8 cellular contexts compared by ENCODE assay signal in genomic region chr9:75889577-75889976, GRCh38. TPM values are rescaled to one million over a fixed set of nuclear protein-coding genes. Genes with fewer than 3 reads are reported as not detected.
DNase-seq lines count a peak whose midpoint lies in the region; ATAC-seq and TF ChIP-seq lines count a peak whose summit lies in the region.

No MANE protein-coding gene starts in this region.

- H3K27ac ChIP-seq in CD4-positive, alpha-beta T cell (ENCODE audit: low read depth, low read length) = peak overlapping the region; percentile 3
- no peak overlapping the region for H3K27ac ChIP-seq in ectodermal cell (ENCODE audit: insufficient read depth, low read depth, low read length, poor library complexity, severe bottlenecking)
- peak overlapping the region; percentile 77 for H3K27ac ChIP-seq in naive thymus-derived CD4-positive, alpha-beta T cell (ENCODE audit: low read depth, low read length)

- no peaks in the 10 kb centered on the region for H3K9me3 Mint-ChIP-seq in CD4-positive, alpha-beta T cell
- no peaks in the 10 kb centered on the region for H3K9me3 Mint-ChIP-seq in naive thymus-derived CD4-positive, alpha-beta T cell

- peak overlapping the region; percentile 90 for H3K4me3 Mint-ChIP-seq in CD4-positive, alpha-beta T cell
- peak overlapping the region; percentile 91 to 99 (median 96) for H3K4me3 Mint-ChIP-seq in naive thymus-derived CD4-positive, alpha-beta T cell

- TF ChIP-seq CTCF in CD4-positive, alpha-beta T cell (IDR thresholded peaks at IDR 0.05) = no peak

- POLR2A ChIA-PET in CD4-positive, alpha-beta T cell (lab: Charles Lee) = interaction anchor here (0.8 to 2.6 kb wide), 10 partner anchors 19 to 937 kb away, joined by 3 to 13 read pairs (median 4); partner anchors contain the start of gene C9orf40
- POLR2A ChIA-PET in naive thymus-derived CD4-positive, alpha-beta T cell (lab: Charles Lee) = interaction anchor here (1.1 to 1.9 kb wide), 5 partner anchors 136 to 862 kb away, joined by 3 to 8 read pairs (median 4); partner anchors contain the start of gene CARNMT1

- ATAC-seq in CD4-positive, alpha-beta T cell (ENCODE audit: poor library complexity) = peak; percentile 12
- ATAC-seq in naive thymus-derived CD4-positive, alpha-beta T cell = no peak

- H3K27ac Mint-ChIP-seq in CD4-positive, alpha-beta T cell = peak overlapping the region; percentile 83
- peak overlapping the region in 8 of 9 donors; percentile 85 to 95 (median 91) for H3K27ac Mint-ChIP-seq in naive thymus-derived CD4-positive, alpha-beta T cell

- peaks cover 2% of the 10 kb centered on the region for H3K4me1 ChIP-seq in ectodermal cell (ENCODE audit: control insufficient read depth, insufficient read depth, low read length)
- peaks cover 0 to 15% of the 10 kb centered on the region in 2 donors for H3K4me1 ChIP-seq in naive thymus-derived CD4-positive, alpha-beta T cell (ENCODE audit: control insufficient read depth in 2 of 2, insufficient read depth in 2 of 2, low read length in 2 of 2)

- no peaks in the 10 kb centered on the region for H3K9me3 ChIP-seq in CD4-positive, alpha-beta T cell (ENCODE audit: control insufficient read depth, low read length)
- H3K9me3 ChIP-seq in ectodermal cell (ENCODE audit: control insufficient read depth, low read length) = no peaks in the 10 kb centered on the region
- no peaks in the 10 kb centered on the region for H3K9me3 ChIP-seq in naive thymus-derived CD4-positive, alpha-beta T cell (ENCODE audit: control insufficient read depth in 2 of 3, low read length in 3 of 3)

- peaks cover 15% of the 10 kb centered on the region for H3K36me3 Mint-ChIP-seq in CD4-positive, alpha-beta T cell (ENCODE audit: low read depth)
- H3K36me3 Mint-ChIP-seq in naive thymus-derived CD4-positive, alpha-beta T cell = no peaks in the 10 kb centered on the region

- H3K4me3 ChIP-seq in ectodermal cell (ENCODE audit: insufficient read depth, low read depth, low read length) = peak overlapping the region; percentile 84
- peak overlapping the region; percentile 70 for H3K4me3 ChIP-seq in naive thymus-derived CD4-positive, alpha-beta T cell (ENCODE audit: low read length)

- H3K27me3 Mint-ChIP-seq in CD4-positive, alpha-beta T cell = no peaks in the 10 kb centered on the region
- peaks cover 0 to 50% (median 0%) of the 10 kb centered on the region in 5 donors for H3K27me3 Mint-ChIP-seq in naive thymus-derived CD4-positive, alpha-beta T cell

- H3K27me3 ChIP-seq in CD4-positive, alpha-beta T cell (ENCODE audit: control insufficient read depth, insufficient read depth, low read length) = no peaks in the 10 kb centered on the region
- peaks cover 39% of the 10 kb centered on the region for H3K27me3 ChIP-seq in ectodermal cell (ENCODE audit: control insufficient read depth, insufficient read depth, low read length, poor library complexity, severe bottlenecking)
- no peaks in the 10 kb centered on the region for H3K27me3 ChIP-seq in naive thymus-derived CD4-positive, alpha-beta T cell (ENCODE audit: control insufficient read depth in 2 of 2, insufficient read depth in 2 of 2, low read length in 2 of 2)

- CTCF ChIA-PET in CD4-positive, alpha-beta T cell (lab: Charles Lee) = interaction anchor here (1.0 kb wide), 1 partner anchor 23 kb away, joined by 6 read pairs; no protein-coding TSS in a partner anchor
- CTCF ChIA-PET in naive thymus-derived CD4-positive, alpha-beta T cell (lab: Charles Lee) = interaction anchor here (1.0 to 1.2 kb wide), 2 partner anchors 23 to 403 kb away, joined by 3 read pairs; no protein-coding TSS in a partner anchor

- DNase-seq in CD4-positive, alpha-beta T cell = no peak
- peak; percentile 34 for DNase-seq in NCI-H69 (lab: John Stamatoyannopoulos, UW)
- DNase-seq in naive thymus-derived CD4-positive, alpha-beta T cell = peak in 5 of 9 donors; percentile 19 to 44 (median 34)
- DNase-seq in NCI-H2227 treated with DMSO at 0.1 percent for 48 hours (lab: John Stamatoyannopoulos, UW) = no peak
- no peak for DNase-seq in C1 segment of cervical spinal cord (lab: John Stamatoyannopoulos, UW)
- no peak for DNase-seq in NCI-H1105 (lab: John Stamatoyannopoulos, UW)
- no peak for DNase-seq in kidney glomerular epithelial cell (lab: John Stamatoyannopoulos, UW)

- 6 to 13% methylated on average over 7 of the region's 7 CpGs for WGBS in ectodermal cell, 2 experiments

- intact Hi-C loops in CD4-positive, alpha-beta T cell (cut with DNase I, micrococcal nuclease) = no loop called here
- intact Hi-C loops in naive thymus-derived CD4-positive, alpha-beta T cell (cut with micrococcal nuclease) = no loop called here

- H3K4me1 Mint-ChIP-seq in CD4-positive, alpha-beta T cell (ENCODE audit: low read depth) = peaks cover 41% of the 10 kb centered on the region
- H3K4me1 Mint-ChIP-seq in naive thymus-derived CD4-positive, alpha-beta T cell = peaks cover 35 to 50% (median 38%) of the 10 kb centered on the region in 7 donors

- no peaks in the 10 kb centered on the region for H3K36me3 ChIP-seq in ectodermal cell (ENCODE audit: control insufficient read depth, insufficient read depth, low read length)
- peaks cover 0 to 6% (median 0%) of the 10 kb centered on the region in 3 experiments for H3K36me3 ChIP-seq in naive thymus-derived CD4-positive, alpha-beta T cell (ENCODE audit: control insufficient read depth in 2 of 3, insufficient read depth in 3 of 3, low read length in 3 of 3)

RNA-seq across cellular contexts. Expression of gene PCSK5, which starts 0.9 kb away (rescaled TPM):
- 10 to 100 TPM; 14.4 to 15.2 TPM for total RNA-seq in CD4-positive, alpha-beta T cell
- polyA plus RNA-seq in ectodermal cell (2013, experiment 1 of 4) = 10.7 TPM
- 11.7 TPM for polyA plus RNA-seq in ectodermal cell (2013, experiment 2 of 4)
- 8.5 TPM for polyA plus RNA-seq in ectodermal cell (2013, experiment 3 of 4)
- 9.9 TPM for polyA plus RNA-seq in ectodermal cell (2013, experiment 4 of 4)
- total RNA-seq in naive thymus-derived CD4-positive, alpha-beta T cell = 10 to 100 TPM in 4 of 5 experiments, 1 to 10 TPM in 1; 5.2 to 35.0 (median 24.6) TPM
- polyA plus RNA-seq in naive thymus-derived CD4-positive, alpha-beta T cell = 10 to 100 TPM; 17.3 to 19.1 TPM

Comparison
In these comparisons a context has a peak if more than half of its experiments do, and no peak if none do; other contexts are left out.
1. DNase-seq: peak in NCI-H69 (single experiment) and naive thymus-derived CD4-positive, alpha-beta T cell (5 of 9); none in CD4-positive, alpha-beta T cell (0 of 10), NCI-H2227 treated with DMSO at 0.1 percent for 48 hours (single experiment), C1 segment of cervical spinal cord (0 of 14), NCI-H1105 (single experiment) and kidney glomerular epithelial cell (single experiment).